In the genomic region with DNA sequence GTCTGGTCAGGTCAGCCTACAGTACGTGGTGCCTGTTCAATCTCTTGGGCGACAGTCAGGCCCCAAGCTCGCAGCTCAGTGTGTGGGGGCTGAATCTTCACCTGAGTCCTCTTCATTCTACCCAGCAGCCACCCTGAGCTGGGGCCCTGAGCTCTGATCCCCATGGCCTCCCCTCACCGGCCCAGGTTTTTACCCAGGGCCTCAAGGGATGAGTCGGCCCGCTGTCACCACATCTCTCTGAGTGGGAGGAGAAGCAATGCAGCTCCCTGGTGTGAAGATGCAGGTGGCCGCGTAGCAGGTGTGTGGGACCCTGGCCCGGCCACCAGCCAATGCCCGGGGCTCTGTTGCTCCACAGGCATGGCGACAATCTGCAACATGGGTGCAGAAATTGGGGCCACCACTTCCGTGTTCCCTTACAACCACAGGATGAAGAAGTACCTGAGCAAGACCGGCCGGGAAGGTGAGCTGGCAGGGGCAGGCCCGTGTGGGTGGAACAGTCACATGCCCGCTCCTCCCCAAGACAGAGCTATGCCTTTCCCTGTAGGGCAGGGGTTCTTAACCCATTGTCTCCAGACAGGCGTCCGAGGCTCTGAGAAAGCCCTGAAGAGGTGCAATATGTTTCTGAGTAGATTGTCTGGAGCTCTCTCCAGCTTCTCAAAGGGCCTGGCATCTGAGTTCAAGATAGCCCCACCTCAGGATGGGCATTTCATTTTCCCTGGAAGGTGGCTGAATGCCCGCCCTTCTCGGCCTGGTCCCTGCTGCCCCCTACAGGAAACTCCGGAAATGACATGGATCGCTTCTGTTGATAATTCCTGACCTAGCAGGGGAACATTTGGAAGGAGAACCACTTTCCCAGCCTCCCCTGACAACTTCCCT, we compare ENCODE assay signal across 8 cellular contexts. TPM values are rescaled to one million over a fixed set of nuclear protein-coding genes. Genes with fewer than 3 reads are reported as not detected.
DNase-seq lines count a peak whose midpoint lies in the region; ATAC-seq, FAIRE-seq and TF ChIP-seq lines count a peak whose summit lies in the region.

No MANE protein-coding gene starts in this region.

- peak overlapping the region; percentile 52 for H3K4me2 ChIP-seq in HCT116 (ENCODE audit: low read length)

- no peaks in the 10 kb centered on the region for H3K9me3 Mint-ChIP-seq in CD14-positive monocyte

- DNase-seq in CD14-positive monocyte (ENCODE audit: low spot score) (no peak), HCT116 (ENCODE audit: low read depth, low spot score) (no peak), RWPE2 (ENCODE audit: low spot score) (no peak), breast epithelium (ENCODE audit: low spot score in 2 of 2) (peak; percentile 75 to 80), inferior parietal cortex (ENCODE audit: extremely low spot score) (peak; percentile 93), GM12891 (ENCODE audit: insufficient read length, low spot score) (no peak)
- peak; percentile 56 for DNase-seq in stimulated activated CD4-positive, alpha-beta T cell treated with anti-CD3 and anti-CD28 coated beads, Interleukin-15, amount 100 ng/mL, for 24 hours

- peak overlapping the region in 1 of 2 experiments; percentile 8; a peak in 1 of 4 replicates for H3K4me3 ChIP-seq in HCT116 (replicated peaks in 1 of 2; ENCODE audit: low read depth in 1 of 2, low read length in 2 of 2)
- H3K4me3 ChIP-seq in RWPE2 (ENCODE audit: severe bottlenecking): no peak overlapping the region
- H3K4me3 ChIP-seq in breast epithelium: no peak overlapping the region

- H3K27ac ChIP-seq in HCT116 (ENCODE audit: low read depth, low read length) (peak overlapping the region; percentile 53), RWPE2 (ENCODE audit: poor library complexity, severe bottlenecking) (no peak overlapping the region), breast epithelium (peak overlapping the region; percentile 56 to 64)

- H3K36me3 Mint-ChIP-seq in CD14-positive monocyte: peaks cover 71 to 89% of the 10 kb centered on the region in 2 donors

- TF ChIP-seq CTCF in CD14-positive monocyte (IDR thresholded peaks at IDR 0.05): peak; percentile 86
- TF ChIP-seq CTCF in HCT116 (IDR thresholded peaks at IDR 0.05 in 2 of 3, conservative IDR thresholded peaks at IDR 0.05 in 1 of 3; ENCODE audit: borderline replicate concordance in 1 of 3, insufficient read depth in 1 of 3, low read depth in 2 of 3, low read length in 2 of 3): peak; percentile 74 to 96 (median 85); a peak in 5 of 6 replicates
- peak; percentile 90 for TF ChIP-seq CTCF in RWPE2 (IDR thresholded peaks at IDR 0.05; ENCODE audit: poor library complexity, severe bottlenecking)
- peak; percentile 86 to 96 (median 87) for TF ChIP-seq CTCF in breast epithelium (IDR thresholded peaks at IDR 0.05)

- RAD21 ChIA-PET in HCT116 (lab: Charles Lee; ENCODE audit: low non-redundant PET in 1 of 2, low total read pairs in 2 of 2, uncharacterized antibody in 2 of 2, unreplicated experiment in 2 of 2): interaction anchor here (1.0 to 2.4 kb wide), 4 partner anchors 12 to 115 kb away, joined by 4 to 18 read pairs (median 6); no protein-coding TSS in a partner anchor

- H3K4me1 Mint-ChIP-seq in CD14-positive monocyte: no peaks in the 10 kb centered on the region

- H2AFZ ChIP-seq in HCT116 (ENCODE audit: low read depth, low read length, poor library complexity, severe bottlenecking): no peak overlapping the region

- 0 out of 2 replicates have a peak overlapping the region, but pooled peaks have one; percentile 11 for H3K9ac ChIP-seq in HCT116 (ENCODE audit: low read length)

- peaks cover 19 to 32% of the 10 kb centered on the region in 2 experiments for H3K4me1 ChIP-seq in HCT116 (ENCODE audit: control insufficient read depth in 1 of 2, insufficient read depth in 2 of 2, low read length in 2 of 2)
- H3K4me1 ChIP-seq in RWPE2 (ENCODE audit: insufficient read depth, poor library complexity, severe bottlenecking): peaks cover 9% of the 10 kb centered on the region
- H3K4me1 ChIP-seq in breast epithelium: peaks cover 0 to 10% of the 10 kb centered on the region in 2 donors

- H3K9me3 ChIP-seq in HCT116 (ENCODE audit: control insufficient read depth in 1 of 2, insufficient read depth in 1 of 2, low read depth in 1 of 2, low read length in 2 of 2) (no peaks in the 10 kb centered on the region), RWPE2 (ENCODE audit: severe bottlenecking) (no peaks in the 10 kb centered on the region), breast epithelium (no peaks in the 10 kb centered on the region)

- no peaks in the 10 kb centered on the region for H3K27me3 Mint-ChIP-seq in CD14-positive monocyte (ENCODE audit: low read depth in 3 of 3)

- H3K27ac Mint-ChIP-seq in CD14-positive monocyte: no peak overlapping the region

- no peak overlapping the region for H3K4me3 Mint-ChIP-seq in CD14-positive monocyte

- TF ChIP-seq RAD21 in HCT116 (IDR thresholded peaks at IDR 0.05; ENCODE audit: low read depth): peak; percentile 96

- no peak for FAIRE-seq in GM12891 (lab: Jason Lieb, UNC)

- intact Hi-C loops in CD14-positive monocyte (cut with micrococcal nuclease): loop anchor here (2.0 kb wide), 2 partner anchors 113 to 115 kb away; no protein-coding TSS in a partner anchor
- intact Hi-C loops in HCT116 (cut with micrococcal nuclease): loop anchor here (1.0 to 2.0 kb wide), 2 partner anchors 71 to 114 kb away; a partner anchor contains a TSS
- intact Hi-C loops in breast epithelium (cut with DNase I; ENCODE audit: low total_unique reads): no loop called here

- peaks cover 7% of the 10 kb centered on the region; the same call in 1 of the 2 replicates for H3K79me2 ChIP-seq in HCT116 (ENCODE audit: insufficient read depth, low read length)

- POLR2A ChIA-PET in HCT116 (lab: Charles Lee): interaction anchor here (0.7 to 1.5 kb wide), 2 partner anchors 71 to 114 kb away, joined by 3 to 8 read pairs; a partner anchor contains a TSS

- CTCF ChIA-PET in HCT116 (lab: Charles Lee): interaction anchor here (0.7 to 4.3 kb wide), 15 partner anchors 9 to 834 kb away, joined by 3 to 90 read pairs (median 3); a partner anchor contains a TSS

- H3K27me3 ChIP-seq in HCT116 (ENCODE audit: insufficient read depth, low read length): no peaks in the 10 kb centered on the region
- H3K27me3 ChIP-seq in RWPE2 (ENCODE audit: insufficient read depth, poor library complexity, severe bottlenecking): no peaks in the 10 kb centered on the region
- H3K27me3 ChIP-seq in breast epithelium: no peaks in the 10 kb centered on the region

- H3K36me3 ChIP-seq in HCT116 (ENCODE audit: control insufficient read depth in 1 of 2, insufficient read depth in 2 of 2, low read length in 2 of 2): peaks cover 5 to 44% of the 10 kb centered on the region in 2 experiments; a peak in 3 of 4 replicates
- H3K36me3 ChIP-seq in RWPE2 (ENCODE audit: low read depth): peaks cover 56% of the 10 kb centered on the region
- no peaks in the 10 kb centered on the region for H3K36me3 ChIP-seq in breast epithelium

- ATAC-seq in HCT116 (peak; percentile 53), RWPE2 (ENCODE audit: low read depth) (peak; percentile 50), HG03159 (IDR thresholded peaks at IDR 0.05; ENCODE audit: unreplicated experiment) (no peak)

- no peaks in the 10 kb centered on the region for H3K9me2 ChIP-seq in HCT116 (ENCODE audit: insufficient read depth)

- no peaks in the 10 kb centered on the region for H4K20me1 ChIP-seq in HCT116 (ENCODE audit: insufficient read depth)

- TF ChIP-seq POLR2A in HCT116 (IDR thresholded peaks at IDR 0.05; ENCODE audit: borderline replicate concordance, extremely low read depth, insufficient read depth, insufficient read length) (no peak), breast epithelium (IDR thresholded peaks at IDR 0.05) (no peak), GM12891 (IDR thresholded peaks at IDR 0.05; ENCODE audit: low read depth, low read length) (no peak)

- no TSS peak for BruUV-seq in HCT116 (replicated peaks; lab: Mats Ljungman, UMichigan)

TF ChIP-seq in HCT116, 20 proteins besides CTCF, POLR2A, EP300 and RAD21:
- no peak for TF ChIP-seq EZH2 (IDR thresholded peaks at IDR 0.05)
- TF ChIP-seq EGR1 (IDR thresholded peaks at IDR 0.05; ENCODE audit: low read depth): peak; percentile 76

TF ChIP-seq in GM12891, 5 proteins besides CTCF, POLR2A, EP300 and RAD21:
- no peak for TF ChIP-seq POU2F2 (IDR thresholded peaks at IDR 0.05; ENCODE audit: low read depth, low read length)
- no peak for TF ChIP-seq PAX5 (IDR thresholded peaks at IDR 0.05; ENCODE audit: insufficient read depth, low read length, severe bottlenecking)
- no peak for TF ChIP-seq SPI1 (IDR thresholded peaks at IDR 0.05; ENCODE audit: low read depth, low read length)
- TF ChIP-seq POLR2AphosphoS5 (IDR thresholded peaks at IDR 0.05; ENCODE audit: low read depth, low read length): no peak; the same call in 1 of the 2 replicates
- no peak for TF ChIP-seq TAF1 (IDR thresholded peaks at IDR 0.05; ENCODE audit: low read depth, low read length)

RNA-seq across cellular contexts. Expression of a gene that starts 26.9 kb away (rescaled TPM):
- polyA plus RNA-seq in CD14-positive monocyte: 10 to 100 TPM; 10.4 to 19.0 TPM
- total RNA-seq in HCT116 (2021; ENCODE audit: unreplicated experiment) (62.1 TPM), breast epithelium (10 to 100 TPM; 18.2 to 26.5 (median 20.2) TPM)
- polyA plus RNA-seq in HCT116 (2012): 30.7 and 31.8 TPM in 2 replicates
- 15.7 TPM for polyA plus RNA-seq in GM12891 (2012; ENCODE audit: low read depth, missing spikeins)

RNA-seq across cellular contexts. Expression of a gene that starts 43.4 kb away (rescaled TPM):
- not detected for polyA plus RNA-seq in CD14-positive monocyte
- total RNA-seq in HCT116 (2021; ENCODE audit: unreplicated experiment) (0.22 TPM), breast epithelium (1 to 10 TPM in 2 of 3 donors, not detected in 1; 1.6 to 1.9 TPM)
- polyA plus RNA-seq in HCT116 (2012): 0.15 and 0.17 TPM in 2 replicates
- polyA plus RNA-seq in GM12891 (2012; ENCODE audit: low read depth, missing spikeins): 0.15 TPM

RNA-seq across cellular contexts. Expression of a gene that starts 48.5 kb away (rescaled TPM):
- polyA plus RNA-seq in CD14-positive monocyte: 10 to 100 TPM; 64.2 to 75.8 TPM
- total RNA-seq in HCT116 (2021; ENCODE audit: unreplicated experiment) (108 TPM), breast epithelium (10 to 100 TPM; 58.1 to 92.2 (median 65.2) TPM)
- polyA plus RNA-seq in HCT116 (2012): 118 and 123 TPM in 2 replicates
- polyA plus RNA-seq in GM12891 (2012; ENCODE audit: low read depth, missing spikeins): 86.0 TPM

RNA-seq across cellular contexts. Expression of a gene that starts 48.9 kb away (rescaled TPM):
- 10 to 100 TPM; 22.0 to 26.3 TPM for polyA plus RNA-seq in CD14-positive monocyte
- 86.0 TPM for total RNA-seq in HCT116 (2021; ENCODE audit: unreplicated experiment)
- 49.2 and 58.8 TPM in 2 replicates for polyA plus RNA-seq in HCT116 (2012)
- total RNA-seq in breast epithelium: 10 to 100 TPM; 42.0 to 46.0 (median 43.8) TPM
- 41.2 TPM for polyA plus RNA-seq in GM12891 (2012; ENCODE audit: low read depth, missing spikeins)

Comparison
In these comparisons a context has a peak if more than half of its experiments do, and no peak if none do; other contexts are left out.
1. DNase-seq: peak in breast epithelium (2 of 2), inferior parietal cortex (single experiment) and stimulated activated CD4-positive, alpha-beta T cell treated with anti-CD3 and anti-CD28 coated beads, Interleukin-15, amount 100 ng/mL, for 24 hours (single experiment); none in CD14-positive monocyte (single experiment), HCT116 (single experiment), RWPE2 (single experiment) and GM12891 (single experiment).
2. Peak in every context shown above with its lines, with median percentiles within 50 percentile points of each other: CTCF ChIP-seq.